Comparison of ENCODE assay signal across 8 cellular contexts in the genomic region with DNA sequence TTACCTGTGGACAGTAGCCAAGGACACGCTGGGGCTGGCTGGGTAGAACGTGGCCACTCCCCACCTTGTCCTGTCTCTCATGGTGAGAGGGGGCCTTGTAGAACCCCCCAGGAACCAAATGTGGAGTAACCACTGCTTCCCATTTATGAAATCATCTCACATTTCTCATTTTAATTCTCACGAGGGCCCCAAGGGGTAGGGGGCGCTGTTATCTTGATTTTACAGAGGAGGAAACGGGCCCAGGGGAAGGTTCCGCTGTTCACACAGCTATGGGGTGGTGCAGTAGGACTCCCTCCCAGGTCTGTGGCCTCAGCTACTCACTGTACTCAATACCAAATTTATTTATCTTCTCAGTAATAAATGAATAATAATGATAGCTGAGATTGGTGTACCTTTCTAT. TPM values are rescaled to one million over a fixed set of nuclear protein-coding genes. Genes with fewer than 3 reads are reported as not detected.
A peak's percentile ranks its signal among the peaks of the same experiment; 100 is the strongest.
DNase-seq lines count a peak whose midpoint lies in the region; ATAC-seq and TF ChIP-seq lines count a peak whose summit lies in the region.

No MANE protein-coding gene starts in this region.

- no peak for ATAC-seq in GM21528 (IDR thresholded peaks at IDR 0.05; ENCODE audit: low FRiP score, unreplicated experiment)

- no peak overlapping the region for H2BK15ac ChIP-seq in H9 (ENCODE audit: low read depth, low read length)

- H3K9me3 Mint-ChIP-seq in H9 = no peaks in the 10 kb centered on the region

- H4K20me1 ChIP-seq in H9 (ENCODE audit: control insufficient read depth, insufficient read depth, insufficient read length) = no peaks in the 10 kb centered on the region

- H3K4me3 Mint-ChIP-seq in H9 = no peak overlapping the region

- peaks cover 2% of the 10 kb centered on the region; the same call in 1 of the 2 replicates for H3K27me3 Mint-ChIP-seq in H9 (ENCODE audit: low read depth)

- TF ChIP-seq CTCF in H9 (conservative IDR thresholded peaks at IDR 0.05) (peak; percentile 65), astrocyte of the spinal cord (IDR thresholded peaks at IDR 0.05; ENCODE audit: low read depth, low read length) (peak; percentile 48)

- H2BK120ac ChIP-seq in H9 (ENCODE audit: low read depth, low read length, poor library complexity, severe bottlenecking) = no peak overlapping the region

- no CpG with 5 or more reads among the region's 6 CpGs for WGBS in H9 (ENCODE audit: extremely low coverage, insufficient read length, low lambda C conversion rate)

- H3T11ph ChIP-seq in H9 (ENCODE audit: low read length) = no peak overlapping the region

- no peak overlapping the region for H3K23ac ChIP-seq in H9 (ENCODE audit: insufficient read length, low read depth, low read length)

- H4K8ac ChIP-seq in H9 (replicated peaks; ENCODE audit: insufficient read length, low read depth, low read length) = no peak overlapping the region

- in situ Hi-C loops in astrocyte of the spinal cord (cut with HindIII; ENCODE audit: low sequenced_read_pairs) = no loop called here

- no peak overlapping the region for H2AK5ac ChIP-seq in H9 (ENCODE audit: insufficient read length, low read length)

- H3K56ac ChIP-seq in H9 (ENCODE audit: insufficient read length, low read depth, low read length) = no peak overlapping the region

- no peak overlapping the region for H3K4me3 ChIP-seq in astrocyte of the spinal cord (ENCODE audit: low read depth, low read length)

- H3K36me3 Mint-ChIP-seq in H9 (ENCODE audit: insufficient read depth in 1 of 3, low read depth in 3 of 3) = peaks cover 4 to 36% (median 34%) of the 10 kb centered on the region in 3 experiments; a peak in 6 of 7 replicates

- peaks cover 4% of the 10 kb centered on the region for H3K79me1 ChIP-seq in H9 (ENCODE audit: insufficient read depth, low read depth, low read length, poor library complexity, severe bottlenecking)

- DNase-seq in 8988T = peak; percentile 60
- DNase-seq in H9 = no peak
- DNase-seq in UCSD-AML1 (lab: John Stamatoyannopoulos, UW; ENCODE audit: unreplicated experiment) = peak; percentile 70
- no peak for DNase-seq in astrocyte of the spinal cord (ENCODE audit: low read depth, low spot score)
- peak; percentile 53 to 68 for DNase-seq in lung microvascular endothelial cell (ENCODE audit: low read depth in 2 of 2)
- peak; percentile 53 to 80 (median 66) for DNase-seq in stimulated activated naive CD4-positive, alpha-beta T cell (lab: John Stamatoyannopoulos, UW)
- DNase-seq in OCI-M2 (lab: John Stamatoyannopoulos, UW; ENCODE audit: unreplicated experiment) = no peak

- no peak overlapping the region for H2BK12ac ChIP-seq in H9 (ENCODE audit: insufficient read length, low read depth, low read length)

- H3K9ac ChIP-seq in H9 (ENCODE audit: extremely low read depth, insufficient read length, low read length) = no peak overlapping the region

- no peak overlapping the region for H3K27ac ChIP-seq in H9 (ENCODE audit: insufficient read length, low read depth, low read length)

- no peak overlapping the region for H2BK5ac ChIP-seq in H9 (ENCODE audit: insufficient read length, low read length)

- no peak overlapping the region for H3K18ac ChIP-seq in H9 (ENCODE audit: insufficient read length, low read depth, low read length)

- peaks cover 42 to 46% of the 10 kb centered on the region in 2 experiments for H3K4me1 Mint-ChIP-seq in H9

- H3K4me2 ChIP-seq in H9 (ENCODE audit: insufficient read depth, insufficient read length, low read length) = no peak overlapping the region

- no peak overlapping the region for H2AFZ ChIP-seq in H9 (ENCODE audit: low read length)

- no peaks in the 10 kb centered on the region for H3K27me3 ChIP-seq in H9 (ENCODE audit: insufficient read depth, low read length)

- peaks cover 10% of the 10 kb centered on the region for H3K23me2 ChIP-seq in H9 (ENCODE audit: insufficient read length, low read depth, low read length, poor library complexity, severe bottlenecking)

- H3K79me2 ChIP-seq in H9 (ENCODE audit: insufficient read depth, low read length) = peaks cover 2% of the 10 kb centered on the region; the same call in 1 of the 2 replicates

- peak overlapping the region; percentile 45 to 92 (median 80); a peak in 6 of 7 replicates for H3K27ac Mint-ChIP-seq in H9

- H3K4ac ChIP-seq in H9 (ENCODE audit: low read depth, low read length) = no peak overlapping the region

- H3K9me3 ChIP-seq in H9 (ENCODE audit: control insufficient read depth, low read depth, low read length) = no peaks in the 10 kb centered on the region

- H4K91ac ChIP-seq in H9 (ENCODE audit: insufficient read length, low read depth, low read length) = no peak overlapping the region

- H3K4me1 ChIP-seq in H9 (ENCODE audit: insufficient read depth, low read length) = peaks cover 6% of the 10 kb centered on the region; the same call in 1 of the 2 replicates

- H3K14ac ChIP-seq in H9 (ENCODE audit: insufficient read depth, low read length) = no peak overlapping the region

- H2BK20ac ChIP-seq in H9 (ENCODE audit: low read depth, low read length, poor library complexity, severe bottlenecking) = no peak overlapping the region

- no peak overlapping the region for H4K5ac ChIP-seq in H9 (ENCODE audit: insufficient read length, low read depth, low read length)

RNA-seq across cellular contexts. Expression of gene SMPDL3B, which starts 5.5 kb away (rescaled TPM):
- 49.5 and 51.3 TPM in 2 replicates for total RNA-seq in H9 (2021)
- total RNA-seq in lung microvascular endothelial cell = 0.22 and 0.60 TPM in 2 replicates

RNA-seq across cellular contexts. Expression of gene XKR8, which starts 19.5 kb away (rescaled TPM):
- total RNA-seq in H9 (2021) = 17.2 and 17.9 TPM in 2 replicates
- total RNA-seq in lung microvascular endothelial cell = 4.1 and 6.5 TPM in 2 replicates

RNA-seq across cellular contexts. Expression of gene RPA2, which starts 25.9 kb away (rescaled TPM):
- total RNA-seq in H9 (2021) (81.4 and 83.5 TPM in 2 replicates), lung microvascular endothelial cell (41.1 and 47.5 TPM in 2 replicates)

Comparison
In these comparisons a context has a peak if more than half of its experiments do, and no peak if none do; other contexts are left out.
1. DNase-seq: peak in 8988T (single experiment), UCSD-AML1 (single experiment), lung microvascular endothelial cell (2 of 2) and stimulated activated naive CD4-positive, alpha-beta T cell (6 of 6); none in H9 (single experiment), astrocyte of the spinal cord (single experiment) and OCI-M2 (single experiment).
2. RNA of gene SMPDL3B, which starts 5.5 kb away (total RNA-seq): 49.5 to 51.3 TPM in H9; 0.22 to 0.60 TPM in lung microvascular endothelial cell; every median in the first group is over 10 times any median in the second.